Comparison of ENCODE assay signal across 1 cellular context in genomic region chr1:78236711-78237110, GRCh38.
TF ChIP-seq lines count a peak whose summit lies in the region.

No MANE protein-coding gene starts in this region.

TF ChIP-seq in IMR-90, 13 proteins besides CTCF, POLR2A, EP300 and RAD21 (continued from another document):
- TF ChIP-seq CHD1 (IDR thresholded peaks at IDR 0.05; ENCODE audit: low read depth, low read length) (no peak), MAFK (IDR thresholded peaks at IDR 0.05; ENCODE audit: low read depth, low read length) (no peak), BHLHE40 (IDR thresholded peaks at IDR 0.05; ENCODE audit: low read depth, low read length) (no peak)
